1 cellular context compared by ENCODE assay signal in genomic region chr2:96489261-96489660, GRCh38.
A peak's percentile ranks its signal among the peaks of the same experiment; 100 is the strongest.
TF ChIP-seq lines count a peak whose summit lies in the region.

No MANE protein-coding gene starts in this region.

TF ChIP-seq in HepG2, 621 proteins besides CTCF, POLR2A, EP300 and RAD21:
- TF ChIP-seq, protein P1, sequence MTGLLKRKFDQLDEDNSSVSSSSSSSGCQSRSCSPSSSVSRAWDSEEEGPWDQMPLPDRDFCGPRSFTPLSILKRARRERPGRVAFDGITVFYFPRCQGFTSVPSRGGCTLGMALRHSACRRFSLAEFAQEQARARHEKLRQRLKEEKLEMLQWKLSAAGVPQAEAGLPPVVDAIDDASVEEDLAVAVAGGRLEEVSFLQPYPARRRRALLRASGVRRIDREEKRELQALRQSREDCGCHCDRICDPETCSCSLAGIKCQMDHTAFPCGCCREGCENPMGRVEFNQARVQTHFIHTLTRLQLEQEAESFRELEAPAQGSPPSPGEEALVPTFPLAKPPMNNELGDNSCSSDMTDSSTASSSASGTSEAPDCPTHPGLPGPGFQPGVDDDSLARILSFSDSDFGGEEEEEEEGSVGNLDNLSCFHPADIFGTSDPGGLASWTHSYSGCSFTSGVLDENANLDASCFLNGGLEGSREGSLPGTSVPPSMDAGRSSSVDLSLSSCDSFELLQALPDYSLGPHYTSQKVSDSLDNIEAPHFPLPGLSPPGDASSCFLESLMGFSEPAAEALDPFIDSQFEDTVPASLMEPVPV (CRISPR knock-in tag; IDR thresholded peaks at IDR 0.05): no peak
- TF ChIP-seq, protein P2, sequence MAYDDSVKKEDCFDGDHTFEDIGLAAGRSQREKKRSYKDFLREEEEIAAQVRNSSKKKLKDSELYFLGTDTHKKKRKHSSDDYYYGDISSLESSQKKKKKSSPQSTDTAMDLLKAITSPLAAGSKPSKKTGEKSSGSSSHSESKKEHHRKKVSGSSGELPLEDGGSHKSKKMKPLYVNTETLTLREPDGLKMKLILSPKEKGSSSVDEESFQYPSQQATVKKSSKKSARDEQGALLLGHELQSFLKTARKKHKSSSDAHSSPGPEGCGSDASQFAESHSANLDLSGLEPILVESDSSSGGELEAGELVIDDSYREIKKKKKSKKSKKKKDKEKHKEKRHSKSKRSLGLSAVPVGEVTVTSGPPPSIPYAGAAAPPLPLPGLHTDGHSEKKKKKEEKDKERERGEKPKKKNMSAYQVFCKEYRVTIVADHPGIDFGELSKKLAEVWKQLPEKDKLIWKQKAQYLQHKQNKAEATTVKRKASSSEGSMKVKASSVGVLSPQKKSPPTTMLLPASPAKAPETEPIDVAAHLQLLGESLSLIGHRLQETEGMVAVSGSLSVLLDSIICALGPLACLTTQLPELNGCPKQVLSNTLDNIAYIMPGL (CRISPR knock-in tag; IDR thresholded peaks at IDR 0.05; ENCODE audit: borderline replicate concordance in 1 of 2, low read depth in 1 of 2): no peak
- TF ChIP-seq ZNF333 (CRISPR knock-in tag; IDR thresholded peaks at IDR 0.05; ENCODE audit: borderline replicate concordance) (no peak), REL (CRISPR knock-in tag; conservative IDR thresholded peaks at IDR 0.05) (no peak), HNRNPK (IDR thresholded peaks at IDR 0.05; ENCODE audit: low read depth, low read length, poor library complexity, severe bottlenecking) (peak; percentile 13)
TF ChIP-seq in HepG2: peak in this region for 1.
